Comparison of ENCODE assay signal across 1 cellular context in the genomic region with DNA sequence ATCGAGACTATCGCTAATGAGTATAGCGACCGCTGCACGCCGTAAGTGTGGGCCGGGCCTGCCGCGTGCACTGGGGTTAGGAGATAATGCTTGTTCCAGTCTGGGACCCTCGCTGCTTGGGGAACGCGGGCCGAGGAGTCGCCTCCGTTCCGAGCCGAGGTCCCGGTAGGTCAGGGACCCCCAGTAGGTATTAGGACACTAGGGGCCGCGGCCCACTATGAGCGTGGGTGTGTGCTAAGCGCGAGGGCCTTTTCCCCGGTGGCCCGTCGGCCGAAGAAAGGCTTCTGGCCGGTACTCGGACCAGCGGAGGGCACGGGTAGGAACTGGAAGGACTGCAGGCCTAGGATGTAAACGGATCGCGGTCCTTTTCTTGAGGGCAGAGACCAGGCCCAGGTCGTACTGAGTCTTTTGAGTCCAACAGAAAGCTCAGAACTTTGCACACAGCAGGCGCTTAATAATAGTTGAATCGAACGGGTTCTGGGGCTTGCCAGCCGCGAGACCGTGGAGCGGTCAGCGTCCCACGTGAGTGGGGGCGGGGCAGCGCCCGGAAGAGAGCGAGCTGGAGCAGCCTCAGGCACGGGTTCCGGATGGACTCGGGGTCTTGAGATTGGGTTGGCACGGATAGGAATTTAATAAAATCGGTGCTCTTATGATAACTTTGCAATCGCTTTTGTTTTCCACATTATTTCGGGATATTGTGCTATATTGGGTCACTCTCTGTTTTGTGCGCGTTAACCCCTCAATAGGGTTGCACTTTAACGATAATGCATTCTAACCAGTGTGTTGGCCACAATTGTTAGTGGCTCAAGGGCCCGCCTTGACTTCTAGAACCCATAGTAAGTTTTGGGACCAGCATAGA.
TF ChIP-seq lines count a peak whose summit lies in the region.

No MANE protein-coding gene starts in this region.

TF ChIP-seq in HepG2, 621 proteins besides CTCF, POLR2A, EP300 and RAD21 (continued from another document and continues in another):
- TF ChIP-seq ZNF670 (CRISPR knock-in tag; IDR thresholded peaks at IDR 0.05; ENCODE audit: borderline replicate concordance) (no peak), ZNF383 (CRISPR knock-in tag; IDR thresholded peaks at IDR 0.05; ENCODE audit: borderline replicate concordance) (no peak), ZNF646 (CRISPR knock-in tag; IDR thresholded peaks at IDR 0.05) (no peak), ZHX2 (IDR thresholded peaks at IDR 0.05; ENCODE audit: low read depth) (no peak), ZHX2 (CRISPR knock-in tag; IDR thresholded peaks at IDR 0.05; ENCODE audit: borderline replicate concordance) (no peak; the same call in 1 of the 2 replicates), IRF9 (CRISPR knock-in tag; IDR thresholded peaks at IDR 0.05; ENCODE audit: borderline replicate concordance) (no peak), SP5 (CRISPR knock-in tag; IDR thresholded peaks at IDR 0.05; ENCODE audit: borderline replicate concordance, low read depth) (peak; percentile 52; the same call in 1 of the 2 replicates), ZNF329 (CRISPR knock-in tag; IDR thresholded peaks at IDR 0.05; ENCODE audit: low read depth) (no peak), GMEB2 (CRISPR knock-in tag; IDR thresholded peaks at IDR 0.05; ENCODE audit: low read depth) (no peak), PAX8 (CRISPR knock-in tag; IDR thresholded peaks at IDR 0.05; ENCODE audit: borderline replicate concordance) (peak; percentile 63; the same call in 1 of the 2 replicates), MYC (CRISPR knock-in tag; IDR thresholded peaks at IDR 0.05; ENCODE audit: borderline replicate concordance) (peak; percentile 75), HNF4A (CRISPR knock-in tag; IDR thresholded peaks at IDR 0.05) (no peak; the same call in 1 of the 2 replicates), ARID5B (CRISPR knock-in tag; IDR thresholded peaks at IDR 0.05) (peak; percentile 46), DZIP1 (CRISPR knock-in tag; IDR thresholded peaks at IDR 0.05) (no peak), ZNF800 (CRISPR knock-in tag; IDR thresholded peaks at IDR 0.05) (0 out of 2 replicates have a peak, but pooled peaks have one; percentile 1), TBL1XR1 (IDR thresholded peaks at IDR 0.05; ENCODE audit: borderline replicate concordance, low read length, partially characterized antibody) (no peak), CEBPB (IDR thresholded peaks at IDR 0.05; ENCODE audit: borderline replicate concordance, low read depth, low read length) (no peak), HDAC6 (IDR thresholded peaks at IDR 0.05; ENCODE audit: low read depth, low read length) (no peak), FOXP1 (IDR thresholded peaks at IDR 0.05) (no peak), FOXP1 (CRISPR knock-in tag; IDR thresholded peaks at IDR 0.05) (no peak), ZKSCAN8 (CRISPR knock-in tag; IDR thresholded peaks at IDR 0.05; ENCODE audit: borderline replicate concordance) (peak; percentile 99)
